ENCODE assay signal across 37 cellular contexts in the genomic region with DNA sequence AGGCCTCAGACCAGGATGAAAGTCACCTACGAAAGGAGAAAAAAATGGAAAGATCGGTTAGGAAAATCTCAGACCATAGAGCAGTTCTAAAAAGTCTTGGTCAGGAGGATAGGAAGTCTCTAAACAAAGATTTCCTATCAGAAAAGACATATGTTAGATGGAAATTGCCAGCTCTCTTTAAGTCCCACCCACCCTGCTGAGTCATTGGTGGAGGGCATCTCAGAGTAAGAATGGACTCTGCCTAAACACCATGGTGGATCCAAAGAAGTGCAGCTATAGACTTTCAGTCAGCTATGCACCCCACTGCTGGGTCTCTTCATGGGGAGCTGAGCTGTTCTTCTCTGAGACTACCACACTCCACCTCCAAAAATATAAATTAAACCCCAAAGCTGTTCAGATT. TPM values are rescaled to one million over a fixed set of nuclear protein-coding genes. Genes with fewer than 3 reads are reported as not detected.
"Had no signal": no experiment of that assay in that cellular context is flagged by ENCODE, and none has a peak within 500 bp of the region (broad histone marks: within the 10 kb centered on the region; RNA-seq: fewer than 3 reads in every experiment).

No MANE protein-coding gene starts in this region.

- H3K4me1 ChIP-seq: adrenal gland, body of pancreas, breast epithelium had no signal

- H3K36me3 ChIP-seq: adrenal gland, brain microvascular endothelial cell, breast epithelium had no signal

- H3K4me3 ChIP-seq: adrenal gland, body of pancreas, breast epithelium had no signal

- H3K9me3 ChIP-seq: adrenal gland, body of pancreas, breast epithelium had no signal

- DNase-seq: activated B cell treated with CpG ODN at 0.5 μM for 24 hours; activated CD4-positive, alpha-beta memory T cell treated with anti-CD3 and anti-CD28 coated beads for 36 hours; activated CD4-positive, alpha-beta T cell treated with anti-CD3 and anti-CD28 coated beads for 4 hours; activated CD4-positive, alpha-beta T cell treated with anti-CD3 and anti-CD28 coated beads, Interleukin-2, amount 10 ng/mL, durations not matched to agents 24 days and 14 days; activated CD4-positive, alpha-beta T cell treated with anti-CD3 and anti-CD28 coated beads, Interleukin-2, amount 50 U/mL, for 1 hour; activated CD4-positive, alpha-beta T cell treated with anti-CD3 and anti-CD28 coated beads, Interleukin-2, amount 50 U/mL, for 4 hours; activated CD4-positive, CD25-positive, alpha-beta regulatory T cell treated with anti-CD3 and anti-CD28 coated beads, Interleukin-2, amount 50 U/mL, for 72 hours; activated CD8-positive, alpha-beta memory T cell treated with anti-CD3 and anti-CD28 coated beads, Interleukin-2, amount 50 U/mL, for 4 hours; activated CD8-positive, alpha-beta T cell treated with anti-CD3 and anti-CD28 coated beads for 36 hours; activated effector memory CD4-positive, alpha-beta T cell treated with anti-CD3 and anti-CD28 coated beads, Interleukin-2, amount 50 U/mL, for 16 hours; activated gamma-delta T cell treated with Interleukin-2 at 50 U/mL for 16 hours; activated naive CD4-positive, alpha-beta T cell; activated naive CD4-positive, alpha-beta T cell treated with anti-CD3 and anti-CD28 coated beads for 36 hours; activated naive CD4-positive, alpha-beta T cell treated with anti-CD3 and anti-CD28 coated beads, Interleukin-2, amount 50 U/mL, for 16 hours; activated naive CD8-positive, alpha-beta T cell treated with anti-CD3 and anti-CD28 coated beads for 36 hours; activated T-cell treated with anti-CD3 and anti-CD28 coated beads for 4 hours; activated T-cell treated with anti-CD3 and anti-CD28 coated beads, Interleukin-2, amount 50 U/mL, for 1 hour; activated T-cell treated with anti-CD3 and anti-CD28 coated beads, Interleukin-2, amount 50 U/mL, for 4 hours; activated T-cell treated with anti-CD3 and anti-CD28 coated beads, Interleukin-2, amount 50 U/mL, for 72 hours; adrenal gland; amniotic stem cell; aorta; body of pancreas; brain microvascular endothelial cell; central memory CD4-positive, alpha-beta T cell; T-helper 1 cell; T-helper 2 cell; T-helper 9 cell had no signal

- ATAC-seq: activated CD8-positive, alpha-beta T cell treated with anti-CD3 and anti-CD28 coated beads for 36 hours; activated naive CD4-positive, alpha-beta T cell treated with anti-CD3 and anti-CD28 coated beads, Interleukin-2, amount 50 U/mL, for 72 hours; activated T-cell treated with anti-CD3 and anti-CD28 coated beads, Interleukin-2, amount 50 U/mL, for 4 hours; activated T-cell treated with anti-CD3 and anti-CD28 coated beads, Interleukin-2, amount 50 U/mL, for 72 hours; activated T-helper 17 cell treated with anti-CD3 and anti-CD28 coated beads, Interleukin-2, amount 50 U/mL, for 72 hours; body of pancreas had no signal

- H3K27me3 ChIP-seq: adrenal gland, body of pancreas, brain microvascular endothelial cell, breast epithelium had no signal

- H3K27ac ChIP-seq: adrenal gland, body of pancreas, brain microvascular endothelial cell, breast epithelium, VCaP had no signal

RNA-seq across cellular contexts. Expression of a gene that starts 3.7 kb away (rescaled TPM):
- total RNA-seq: activated B cell treated with CpG ODN at 0.5 μM for 24 hours; activated CD4-positive, alpha-beta memory T cell treated with anti-CD3 and anti-CD28 coated beads for 36 hours; activated CD4-positive, alpha-beta T cell treated with anti-CD3 and anti-CD28 coated beads, Interleukin-2, amount 10 ng/mL, durations not matched to agents 24 days and 14 days; activated CD8-positive, alpha-beta memory T cell treated with anti-CD3 and anti-CD28 coated beads for 36 hours; activated CD8-positive, alpha-beta T cell treated with anti-CD3 and anti-CD28 coated beads for 36 hours; activated naive CD4-positive, alpha-beta T cell treated with anti-CD3 and anti-CD28 coated beads for 36 hours; activated naive CD4-positive, alpha-beta T cell treated with anti-CD3 and anti-CD28 coated beads, Interleukin-2, amount 50 U/mL, for 72 hours; activated naive CD8-positive, alpha-beta T cell treated with anti-CD3 and anti-CD28 coated beads for 36 hours; activated T-cell treated with anti-CD3 and anti-CD28 coated beads, Interleukin-2, amount 50 U/mL, for 4 hours; activated T-cell treated with anti-CD3 and anti-CD28 coated beads, Interleukin-2, amount 50 U/mL, for 72 hours; activated T-helper 1 cell treated with anti-CD3 and anti-CD28 coated beads, Interleukin-12 subunit alpha, Interleukin-12 subunit beta, Interleukin-2, Interleukin-4 antibody, amounts not matched to agents 30 ng/mL and 10 ng/mL and 1 ng/mL, durations not matched to agents 14 hours and 24 hours and 36 hours; activated T-helper 17 cell treated with anti-CD3 and anti-CD28 coated beads, Interleukin-2, amount 50 U/mL, for 72 hours; adrenal gland; aorta; astrocyte; body of pancreas; breast epithelium; cardiac septum; cerebellum had no signal

RNA-seq across cellular contexts. Expression of a gene that starts 18.2 kb away (rescaled TPM):
- total RNA-seq: activated B cell treated with CpG ODN at 0.5 μM for 24 hours; activated CD4-positive, alpha-beta memory T cell treated with anti-CD3 and anti-CD28 coated beads for 36 hours; activated CD4-positive, alpha-beta T cell treated with anti-CD3 and anti-CD28 coated beads, Interleukin-2, amount 10 ng/mL, durations not matched to agents 24 days and 14 days; activated CD8-positive, alpha-beta memory T cell treated with anti-CD3 and anti-CD28 coated beads for 36 hours; activated CD8-positive, alpha-beta T cell treated with anti-CD3 and anti-CD28 coated beads for 36 hours; activated naive CD4-positive, alpha-beta T cell treated with anti-CD3 and anti-CD28 coated beads for 36 hours; activated naive CD4-positive, alpha-beta T cell treated with anti-CD3 and anti-CD28 coated beads, Interleukin-2, amount 50 U/mL, for 72 hours; activated naive CD8-positive, alpha-beta T cell treated with anti-CD3 and anti-CD28 coated beads for 36 hours; activated T-cell treated with anti-CD3 and anti-CD28 coated beads, Interleukin-2, amount 50 U/mL, for 4 hours; activated T-cell treated with anti-CD3 and anti-CD28 coated beads, Interleukin-2, amount 50 U/mL, for 72 hours; activated T-helper 1 cell treated with anti-CD3 and anti-CD28 coated beads, Interleukin-12 subunit alpha, Interleukin-12 subunit beta, Interleukin-2, Interleukin-4 antibody, amounts not matched to agents 30 ng/mL and 10 ng/mL and 1 ng/mL, durations not matched to agents 14 hours and 24 hours and 36 hours; activated T-helper 17 cell treated with anti-CD3 and anti-CD28 coated beads, Interleukin-2, amount 50 U/mL, for 72 hours; adrenal gland; aorta; astrocyte; body of pancreas; breast epithelium; cardiac septum; cerebellum had no signal

RNA-seq across cellular contexts. Expression of a gene that starts 44.1 kb away (rescaled TPM):
- total RNA-seq: activated B cell treated with CpG ODN at 0.5 μM for 24 hours; activated CD4-positive, alpha-beta memory T cell treated with anti-CD3 and anti-CD28 coated beads for 36 hours; activated CD4-positive, alpha-beta T cell treated with anti-CD3 and anti-CD28 coated beads, Interleukin-2, amount 10 ng/mL, durations not matched to agents 24 days and 14 days; activated CD8-positive, alpha-beta memory T cell treated with anti-CD3 and anti-CD28 coated beads for 36 hours; activated CD8-positive, alpha-beta T cell treated with anti-CD3 and anti-CD28 coated beads for 36 hours; activated naive CD4-positive, alpha-beta T cell treated with anti-CD3 and anti-CD28 coated beads for 36 hours; activated naive CD4-positive, alpha-beta T cell treated with anti-CD3 and anti-CD28 coated beads, Interleukin-2, amount 50 U/mL, for 72 hours; activated naive CD8-positive, alpha-beta T cell treated with anti-CD3 and anti-CD28 coated beads for 36 hours; activated T-cell treated with anti-CD3 and anti-CD28 coated beads, Interleukin-2, amount 50 U/mL, for 4 hours; activated T-cell treated with anti-CD3 and anti-CD28 coated beads, Interleukin-2, amount 50 U/mL, for 72 hours; activated T-helper 1 cell treated with anti-CD3 and anti-CD28 coated beads, Interleukin-12 subunit alpha, Interleukin-12 subunit beta, Interleukin-2, Interleukin-4 antibody, amounts not matched to agents 30 ng/mL and 10 ng/mL and 1 ng/mL, durations not matched to agents 14 hours and 24 hours and 36 hours; activated T-helper 17 cell treated with anti-CD3 and anti-CD28 coated beads, Interleukin-2, amount 50 U/mL, for 72 hours; adrenal gland; aorta; astrocyte; body of pancreas; breast epithelium; cardiac septum; cerebellum had no signal
